In genomic region chr1:91884459-91885290, GRCh38 we compare ENCODE assay signal across 7 cellular contexts. TPM values are rescaled to one million over a fixed set of nuclear protein-coding genes. Genes with fewer than 3 reads are reported as not detected.
A peak's percentile ranks its signal among the peaks of the same experiment; 100 is the strongest.
DNase-seq lines count a peak whose midpoint lies in the region; ATAC-seq, FAIRE-seq and TF ChIP-seq lines count a peak whose summit lies in the region.

No MANE protein-coding gene starts in this region.

- in situ Hi-C loops in GM12878 (cut with MboI), result loop anchor here (25.0 kb wide), 1 partner anchor 372 kb away; the partner anchor contains the start of gene CDC7

- WGBS in H9 (ENCODE audit: extremely low coverage, insufficient read length, low lambda C conversion rate), result no CpG with 5 or more reads among the region's 25 CpGs
- WGBS in GM12878 (ENCODE audit: insufficient coverage, insufficient replicate concordance, low lambda C conversion rate, missing lambda C conversion rate), result 19% methylated on average over 25 of the region's 25 CpGs

- POLR2A ChIA-PET in GM12878 (lab: Charles Lee), result no interaction called here

- no peak overlapping the region for H2BK20ac ChIP-seq in H9 (ENCODE audit: low read depth, low read length, poor library complexity, severe bottlenecking)

- FAIRE-seq in GM12878 (lab: Jason Lieb, UNC), result no peak

- no peak overlapping the region for H3T11ph ChIP-seq in H9 (ENCODE audit: low read length)

- no peaks in the 10 kb centered on the region for H4K20me1 ChIP-seq in H9 (ENCODE audit: control insufficient read depth, insufficient read depth, insufficient read length)
- no peaks in the 10 kb centered on the region for H4K20me1 ChIP-seq in GM12878 (ENCODE audit: control insufficient read depth, insufficient read depth)

- no peak for TF ChIP-seq EP300 in GM12878 (IDR thresholded peaks at IDR 0.05; ENCODE audit: borderline replicate concordance in 1 of 2, control insufficient read depth in 1 of 2, low read depth in 2 of 2, low read length in 2 of 2)

- CTCF ChIA-PET in GM12878 (lab: Yijun Ruan, JAX), result interaction anchor here (0.6 to 2.4 kb wide), 9 partner anchors 11 to 830 kb away, joined by 3 to 24 read pairs (median 4); no protein-coding TSS in a partner anchor

- H3K79me1 ChIP-seq in H9 (ENCODE audit: insufficient read depth, low read depth, low read length, poor library complexity, severe bottlenecking), result no peaks in the 10 kb centered on the region

- no peak overlapping the region for H3K18ac ChIP-seq in H9 (ENCODE audit: insufficient read length, low read depth, low read length)

- RAD21 ChIA-PET in GM12878 (lab: Charles Lee; ENCODE audit: unreplicated experiment), result interaction anchor here (1.1 to 1.6 kb wide), 2 partner anchors 328 to 371 kb away, joined by 4 to 5 read pairs; no protein-coding TSS in a partner anchor

- SMC1A ChIA-PET in GM12878 (lab: Charles Lee; ENCODE audit: uncharacterized antibody, unreplicated experiment), result interaction anchor here (0.7 to 2.0 kb wide), 9 partner anchors 13 to 372 kb away, joined by 3 to 12 read pairs (median 4); no protein-coding TSS in a partner anchor

- H3K79me2 ChIP-seq in H9 (ENCODE audit: insufficient read depth, low read length) (no peaks in the 10 kb centered on the region), GM12878 (ENCODE audit: control insufficient read depth, insufficient read depth, low read length) (peaks cover 2% of the 10 kb centered on the region)

- no peak overlapping the region for H2AFZ ChIP-seq in H9 (ENCODE audit: low read length)
- peak overlapping the region; percentile 46; the same call in 1 of the 2 replicates for H2AFZ ChIP-seq in GM12878 (ENCODE audit: control insufficient read depth, low read depth, low read length)

- ATAC-seq in RWPE2 (ENCODE audit: low read depth) (peak; percentile 33; the same call in 2 of the 3 replicates), GM12878 (peak; percentile 44), HG02840 (IDR thresholded peaks at IDR 0.05; ENCODE audit: low FRiP score, unreplicated experiment) (no peak)

- H3K9me3 Mint-ChIP-seq in H9, result peaks cover 0 to 2% of the 10 kb centered on the region in 2 experiments; a peak in 3 of 5 replicates

- H3K4me3 ChIP-seq in RWPE2 (ENCODE audit: severe bottlenecking) (peak overlapping the region; percentile 73), GM12878 (peak overlapping the region; percentile 85)

- peaks cover 12% of the 10 kb centered on the region; the same call in 1 of the 2 replicates for H3K27me3 ChIP-seq in H9 (ENCODE audit: insufficient read depth, low read length)
- no peaks in the 10 kb centered on the region for H3K27me3 ChIP-seq in RWPE2 (ENCODE audit: insufficient read depth, poor library complexity, severe bottlenecking)
- peaks cover 0 to 5% of the 10 kb centered on the region in 2 experiments; a peak in 2 of 4 replicates for H3K27me3 ChIP-seq in GM12878 (replicated peaks in 1 of 2; ENCODE audit: control insufficient read depth in 2 of 2, insufficient read depth in 2 of 2, low read length in 1 of 2)

- no peaks in the 10 kb centered on the region for H3K4me1 ChIP-seq in H9 (ENCODE audit: insufficient read depth, low read length)
- H3K4me1 ChIP-seq in RWPE2 (ENCODE audit: insufficient read depth, poor library complexity, severe bottlenecking), result peaks cover under 1% of the 10 kb centered on the region
- no peaks in the 10 kb centered on the region for H3K4me1 ChIP-seq in GM12878 (ENCODE audit: control insufficient read depth, insufficient read depth, low read length)

- H2BK5ac ChIP-seq in H9 (ENCODE audit: insufficient read length, low read length), result no peak overlapping the region

- no TSS peak for BruUV-seq in GM12878 (replicated peaks; lab: Mats Ljungman, UMichigan)

- intact Hi-C loops in GM12878 (cut with micrococcal nuclease; ENCODE audit: unreplicated experiment), result loop anchor here (5.0 kb wide), 2 partner anchors 382 to 738 kb away; partner anchors contain the start of gene CDC7

- 0 out of 7 replicates have a peak, but pooled peaks cover 0 to 3% (median 0%) of the 10 kb centered on the region in 3 experiments for H3K36me3 Mint-ChIP-seq in H9 (ENCODE audit: insufficient read depth in 1 of 3, low read depth in 3 of 3)

- no peak overlapping the region for H3K56ac ChIP-seq in H9 (ENCODE audit: insufficient read length, low read depth, low read length)

- H4K5ac ChIP-seq in H9 (ENCODE audit: insufficient read length, low read depth, low read length), result no peak overlapping the region

- H3K23ac ChIP-seq in H9 (ENCODE audit: insufficient read length, low read depth, low read length), result no peak overlapping the region

- TF ChIP-seq POLR2A in GM12878 (IDR thresholded peaks at IDR 0.05; ENCODE audit: low read depth, low read length), result no peak

- no peak overlapping the region; the same call in 1 of the 2 replicates for H3K14ac ChIP-seq in H9 (ENCODE audit: insufficient read depth, low read length)

- peak overlapping the region; percentile 78 to 88 for H3K4me3 Mint-ChIP-seq in H9

- H3K4me1 Mint-ChIP-seq in H9, result peaks cover 12 to 13% of the 10 kb centered on the region in 2 experiments

- no peak overlapping the region for H2BK12ac ChIP-seq in H9 (ENCODE audit: insufficient read length, low read depth, low read length)

- TF ChIP-seq CTCF in H9 (conservative IDR thresholded peaks at IDR 0.05) (no peak), RWPE2 (IDR thresholded peaks at IDR 0.05; ENCODE audit: poor library complexity, severe bottlenecking) (no peak), GM12878 (IDR thresholded peaks at IDR 0.05 in 2 of 3, conservative IDR thresholded peaks at IDR 0.05 in 1 of 3; ENCODE audit: control insufficient read depth in 2 of 3, extremely low read depth in 1 of 3, insufficient read depth in 1 of 3, low read depth in 3 of 3, low read length in 3 of 3) (no peak)

- no peak overlapping the region; a peak in 1 of 7 replicates for H3K27ac Mint-ChIP-seq in H9

- TF ChIP-seq RAD21 in GM12878 (IDR thresholded peaks at IDR 0.05; ENCODE audit: insufficient read depth, low read depth, low read length), result no peak

- H3K9ac ChIP-seq in H9 (ENCODE audit: extremely low read depth, insufficient read length, low read length) (no peak overlapping the region), GM12878 (ENCODE audit: control insufficient read depth, insufficient read depth, low read length) (peak overlapping the region; percentile 62; the same call in 1 of the 2 replicates)

- peaks cover 13% of the 10 kb centered on the region for H3K23me2 ChIP-seq in H9 (ENCODE audit: insufficient read length, low read depth, low read length, poor library complexity, severe bottlenecking)

- no peak overlapping the region for H3K27ac ChIP-seq in H9 (ENCODE audit: insufficient read length, low read depth, low read length)
- no peak overlapping the region for H3K27ac ChIP-seq in RWPE2 (ENCODE audit: poor library complexity, severe bottlenecking)
- no peak overlapping the region for H3K27ac ChIP-seq in GM12878 (ENCODE audit: control insufficient read depth, insufficient read depth)

- no peaks in the 10 kb centered on the region for H3K9me3 ChIP-seq in H9 (ENCODE audit: control insufficient read depth, low read depth, low read length)
- H3K9me3 ChIP-seq in RWPE2 (ENCODE audit: severe bottlenecking), result no peaks in the 10 kb centered on the region
- no peaks in the 10 kb centered on the region for H3K9me3 ChIP-seq in GM12878 (replicated peaks; ENCODE audit: control insufficient read depth, insufficient read depth, low read length)

- H4K8ac ChIP-seq in H9 (replicated peaks; ENCODE audit: insufficient read length, low read depth, low read length), result no peak overlapping the region

- no peak overlapping the region for H3K4ac ChIP-seq in H9 (ENCODE audit: low read depth, low read length)

- H3K36me3 ChIP-seq in RWPE2 (ENCODE audit: low read depth) (no peaks in the 10 kb centered on the region), GM12878 (ENCODE audit: control insufficient read depth in 2 of 2, insufficient read depth in 2 of 2, low read length in 1 of 2) (no peaks in the 10 kb centered on the region)

- no peak overlapping the region for H2BK15ac ChIP-seq in H9 (ENCODE audit: low read depth, low read length)

- H3K4me2 ChIP-seq in H9 (ENCODE audit: insufficient read depth, insufficient read length, low read length) (peak overlapping the region; percentile 85), GM12878 (ENCODE audit: control insufficient read depth, insufficient read depth) (peak overlapping the region; percentile 98)

- peaks cover 48% of the 10 kb centered on the region for H3K27me3 Mint-ChIP-seq in H9 (ENCODE audit: low read depth)

- H4K91ac ChIP-seq in H9 (ENCODE audit: insufficient read length, low read depth, low read length), result no peak overlapping the region

- no peak overlapping the region for H2BK120ac ChIP-seq in H9 (ENCODE audit: low read depth, low read length, poor library complexity, severe bottlenecking)

- H2AK5ac ChIP-seq in H9 (ENCODE audit: insufficient read length, low read length), result no peak overlapping the region

- DNase-seq in H9 (peak; percentile 45), RWPE2 (ENCODE audit: low spot score) (no peak), GM12878 (ENCODE audit: low read depth, low spot score) (no peak), iris pigment epithelial cell (ENCODE audit: low read depth) (peak; percentile 28), GM19240 (ENCODE audit: insufficient read length, low spot score) (no peak)
- DNase-seq in stimulated activated CD4-positive, alpha-beta T cell treated with anti-CD3 and anti-CD28 coated beads, Interleukin-2, amount 100 ng/mL, for 24 hours, result peak; percentile 50 to 53

TF ChIP-seq in GM12878, 131 proteins besides CTCF, POLR2A, EP300 and RAD21 (continues in another document):
- TF ChIP-seq RBBP5 (conservative IDR thresholded peaks at IDR 0.05) (no peak), ETV6 (conservative IDR thresholded peaks at IDR 0.05 in 1 of 2, IDR thresholded peaks at IDR 0.05 in 1 of 2; ENCODE audit: borderline replicate concordance in 1 of 2, low read depth in 1 of 2) (no peak), RELA (IDR thresholded peaks at IDR 0.05; ENCODE audit: borderline replicate concordance, partially characterized antibody) (no peak), CBX5 (IDR thresholded peaks at IDR 0.05; ENCODE audit: low read depth) (no peak)

RNA-seq across cellular contexts. Expression of gene TGFBR3, which starts 1.3 kb away (rescaled TPM):
- total RNA-seq in H9 (2021), result 2.4 and 3.6 TPM in 2 replicates
- 2.4 and 3.2 TPM in 2 replicates for total RNA-seq in GM12878 (2013; cell fraction: nucleolus; rRNA removed)
- 15.1 and 17.3 TPM in 2 replicates for total RNA-seq in GM12878 (2014; rRNA removed)
- total RNA-seq in GM12878 (2014; rRNA removed; fragmentation: Illumina TruSeq; extraction: Trizol), result 10.1 and 11.1 TPM in 2 replicates
- total RNA-seq in GM12878 (2021), result 16.5 and 18.6 TPM in 2 replicates
- polyA plus RNA-seq in GM12878 (2011; ENCODE audit: low read depth), result 1.6 TPM
- polyA plus RNA-seq in GM12878 (2011; rRNA removed), result 7.8 and 9.3 TPM in 2 replicates
- polyA plus RNA-seq in GM12878 (2011; cell fraction: cytosol; rRNA removed), result 8.2 and 8.4 TPM in 2 replicates
- 6.4 and 9.2 TPM in 2 replicates for polyA plus RNA-seq in GM12878 (2011; cell fraction: nucleus; rRNA removed)
- polyA plus RNA-seq in GM12878 (2012), result 2.6 and 3.7 TPM in 2 replicates
- 15.4 and 22.5 TPM in 2 replicates for polyA plus RNA-seq in GM12878 (2014; fragmentation: Illumina TruSeq; extraction: Trizol)
- 1 to 10 TPM; 2.7 to 3.1 TPM for polyA plus RNA-seq in GM12878 (2014; fragmentation: Nextera tagmentation; extraction: Ambion mirVana)
- polyA plus RNA-seq in GM12878 (2014; rRNA removed), result 6.4 and 7.0 TPM in 2 replicates
- polyA plus RNA-seq in GM12878 (2016; fragmentation: Nextera tagmentation; extraction: Ambion mirVana), result 10 to 100 TPM; 14.2 to 16.5 TPM
- 28.4 and 29.7 TPM in 2 replicates for polyA minus RNA-seq in GM12878 (2011; rRNA and poly(A)+ RNA removed)
- polyA minus RNA-seq in GM12878 (2011; cell fraction: cytosol; rRNA and poly(A)+ RNA removed), result 9.1 TPM in 2 replicates
- 13.8 and 24.5 TPM in 2 replicates for polyA minus RNA-seq in GM12878 (2011; cell fraction: nucleus; rRNA and poly(A)+ RNA removed)

Comparison
In these comparisons a context has a peak if more than half of its experiments do, and no peak if none do; other contexts are left out.
1. DNase-seq: peak in H9 (single experiment), iris pigment epithelial cell (single experiment) and stimulated activated CD4-positive, alpha-beta T cell treated with anti-CD3 and anti-CD28 coated beads, Interleukin-2, amount 100 ng/mL, for 24 hours (2 of 2); none in RWPE2 (single experiment), GM12878 (single experiment) and GM19240 (single experiment).